Comparison of ENCODE assay signal across 18 cellular contexts in genomic region chr17:69764137-69764536, GRCh38.
DNase-seq lines count a peak whose midpoint lies in the region; ATAC-seq and TF ChIP-seq lines count a peak whose summit lies in the region.
"Had no signal": no experiment of that assay in that cellular context is flagged by ENCODE, and none has a peak within 500 bp of the region (broad histone marks: within the 10 kb centered on the region; RNA-seq: fewer than 3 reads in every experiment).

No MANE protein-coding gene starts in this region.

- H3K4me1 ChIP-seq in endodermal cell (ENCODE audit: control insufficient read depth, insufficient read depth, low read length) (no peaks in the 10 kb centered on the region), HAP-1 (no peaks in the 10 kb centered on the region), neuronal stem cell (ENCODE audit: control insufficient read depth in 2 of 2, insufficient read depth in 1 of 2, low read depth in 1 of 2, low read length in 2 of 2) (no peaks in the 10 kb centered on the region)
- H3K4me1 ChIP-seq: BE2C had no signal

- WGBS in endodermal cell (ENCODE audit: insufficient coverage in 1 of 2, insufficient read length in 1 of 2), 2 experiments, result 90 to 94% methylated on average over 1 of the region's 1 CpG
- WGBS in neuronal stem cell (ENCODE audit: extremely low coverage in 2 of 2, insufficient read length in 2 of 2, insufficient replicate concordance in 1 of 2), 2 donors, result no CpG with 5 or more reads among the region's 1 CpG

- H2BK15ac ChIP-seq in neuronal stem cell (ENCODE audit: low read length), result no peak overlapping the region

- H3K9ac ChIP-seq in endodermal cell (ENCODE audit: extremely low read depth, low read length, poor library complexity, severe bottlenecking), result no peak overlapping the region
- no peak overlapping the region for H3K9ac ChIP-seq in neuronal stem cell (ENCODE audit: low read depth, low read length, poor library complexity)
- H3K9ac ChIP-seq: SK-N-SH had no signal

- no peak overlapping the region for H2BK12ac ChIP-seq in neuronal stem cell (ENCODE audit: low read length)

- H3K4ac ChIP-seq in neuronal stem cell (ENCODE audit: low read length), result no peak overlapping the region

- H3K27me3 ChIP-seq in endodermal cell (ENCODE audit: control insufficient read depth, insufficient read depth, low read length, poor library complexity, severe bottlenecking) (no peaks in the 10 kb centered on the region), HAP-1 (ENCODE audit: low read depth) (no peaks in the 10 kb centered on the region), neuronal stem cell (ENCODE audit: control insufficient read depth in 3 of 3, insufficient read depth in 3 of 3, low read depth in 1 of 3, low read length in 3 of 3) (no peaks in the 10 kb centered on the region)
- H3K27me3 ChIP-seq: BE2C had no signal

- no peak overlapping the region for H4K91ac ChIP-seq in neuronal stem cell (ENCODE audit: low read depth, low read length, poor library complexity)

- H4K8ac ChIP-seq in neuronal stem cell (ENCODE audit: low read depth, low read length), result no peak overlapping the region

- H3K4me3 ChIP-seq in cardiac fibroblast (replicated peaks in 1 of 2; ENCODE audit: low read depth in 2 of 2, low read length in 2 of 2), result no peak overlapping the region
- no peak overlapping the region for H3K4me3 ChIP-seq in endodermal cell (ENCODE audit: low read length)
- H3K4me3 ChIP-seq in HAP-1, result no peak overlapping the region
- no peak overlapping the region for H3K4me3 ChIP-seq in neuronal stem cell (ENCODE audit: low read length in 2 of 2)

- H3K36me3 ChIP-seq in endodermal cell (ENCODE audit: control insufficient read depth, insufficient read depth, low read length) (no peaks in the 10 kb centered on the region), HAP-1 (replicated peaks) (no peaks in the 10 kb centered on the region), neuronal stem cell (replicated peaks in 1 of 2; ENCODE audit: control insufficient read depth in 2 of 2, insufficient read depth in 2 of 2, low read length in 2 of 2) (no peaks in the 10 kb centered on the region)
- H3K36me3 ChIP-seq: BE2C had no signal

- H3K27ac Mint-ChIP-seq in HFFc6, result peak overlapping the region; percentile 50
- no peak overlapping the region for H3K27ac Mint-ChIP-seq in endodermal cell
- H3K27ac Mint-ChIP-seq: CD8-positive, alpha-beta T cell had no signal

- no peak overlapping the region for H3K14ac ChIP-seq in neuronal stem cell (ENCODE audit: low read length)

- H3K18ac ChIP-seq in neuronal stem cell (ENCODE audit: low read length), result no peak overlapping the region

- H3K9me3 Mint-ChIP-seq in HFFc6 (no peaks in the 10 kb centered on the region), endodermal cell (no peaks in the 10 kb centered on the region)
- H3K9me3 Mint-ChIP-seq: CD8-positive, alpha-beta T cell had no signal

- H3K27ac ChIP-seq in endodermal cell (ENCODE audit: low read depth, low read length) (no peak overlapping the region), neuronal stem cell (replicated peaks; ENCODE audit: low read length) (no peak overlapping the region)

- peaks cover 51% of the 10 kb centered on the region for H3K4me1 Mint-ChIP-seq in HFFc6 (ENCODE audit: low read depth)
- peaks cover 5% of the 10 kb centered on the region for H3K4me1 Mint-ChIP-seq in endodermal cell

- ATAC-seq in stimulated activated naive CD8-positive, alpha-beta T cell treated with anti-CD3 and anti-CD28 coated beads, Interleukin-15, Interleukin-2, amounts not matched to agents 100 U/mL and 50 U/mL, for 24 hours, result no peak
- ATAC-seq: CD8-positive, alpha-beta T cell; Panc1 had no signal

- H3K23ac ChIP-seq in neuronal stem cell (ENCODE audit: low read depth, low read length, poor library complexity), result no peak overlapping the region

- H2AFZ ChIP-seq in neuronal stem cell (ENCODE audit: low read length), result no peak overlapping the region

- H3K9me3 ChIP-seq in endodermal cell (ENCODE audit: control insufficient read depth, low read length) (no peaks in the 10 kb centered on the region), HAP-1 (no peaks in the 10 kb centered on the region), neuronal stem cell (replicated peaks in 1 of 2; ENCODE audit: control insufficient read depth in 2 of 2, insufficient read depth in 1 of 2, low read depth in 1 of 2, low read length in 2 of 2) (peaks cover 0 to 2% of the 10 kb centered on the region in 2 donors)
- H3K9me3 ChIP-seq: BE2C, SK-N-SH had no signal

- TF ChIP-seq CTCF in AG09319 (IDR thresholded peaks at IDR 0.05; ENCODE audit: low read depth, low read length) (no peak), HFFc6 (IDR thresholded peaks at IDR 0.05) (no peak), cardiac fibroblast (IDR thresholded peaks at IDR 0.05; ENCODE audit: low read depth, low read length) (no peak), endodermal cell (conservative IDR thresholded peaks at IDR 0.05) (no peak)

- DNase-seq in AG09319 (ENCODE audit: extremely low read depth, low read depth), result peak; percentile 8
- DNase-seq in HFFc6, result peak; percentile 22
- DNase-seq in cardiac fibroblast (ENCODE audit: low read depth in 2 of 2), result peak; percentile 5 to 56
- peak; percentile 61 for DNase-seq in iris pigment epithelial cell (ENCODE audit: low read depth)
- DNase-seq in endodermal cell, result no peak
- DNase-seq in HAP-1 (ENCODE audit: low spot score in 2 of 2), result no peak
- DNase-seq in stimulated activated naive CD8-positive, alpha-beta T cell treated with anti-CD3 and anti-CD28 coated beads, Interleukin-15, Interleukin-2, amounts not matched to agents 100 U/mL and 50 U/mL, for 24 hours, result no peak
- no peak for DNase-seq in neuronal stem cell (ENCODE audit: low spot score)
- DNase-seq: BE2C; CD8-positive, alpha-beta T cell; DMS79 treated with DMSO at 0.1 percent for 48 hours; NCI-H1436 treated with DMSO at 0.1 percent for 48 hours; NCI-H2081 treated with DMSO at 0.1 percent for 48 hours; NCI-H69; NK-92 treated with Interleukin-12 subunit alpha and Interleukin-12 subunit beta, amount 100 ng/mL, for 24 hours; Right ventricle myocardium superior; SK-N-SH had no signal

- no peaks in the 10 kb centered on the region for H3K79me1 ChIP-seq in neuronal stem cell (ENCODE audit: low read depth, low read length)

- peak overlapping the region; percentile 25; the same call in 1 of the 2 replicates for H3K4me3 Mint-ChIP-seq in HFFc6
- no peak overlapping the region for H3K4me3 Mint-ChIP-seq in endodermal cell
- H3K4me3 Mint-ChIP-seq: CD8-positive, alpha-beta T cell had no signal

- H2BK5ac ChIP-seq in neuronal stem cell (ENCODE audit: low read length), result no peak overlapping the region

- no peak overlapping the region for H3K4me2 ChIP-seq in neuronal stem cell (ENCODE audit: insufficient read depth, low read length, poor library complexity, severe bottlenecking)
- H3K4me2 ChIP-seq: SK-N-SH had no signal

- no peaks in the 10 kb centered on the region for H3K27me3 Mint-ChIP-seq in HFFc6 (ENCODE audit: insufficient read depth)
- peaks cover 2% of the 10 kb centered on the region for H3K27me3 Mint-ChIP-seq in endodermal cell (ENCODE audit: insufficient read depth)

- no peak overlapping the region for H2BK120ac ChIP-seq in neuronal stem cell (ENCODE audit: low read depth, low read length)

- H2AK5ac ChIP-seq in neuronal stem cell (ENCODE audit: low read depth, low read length), result no peak overlapping the region

- H3K36me3 Mint-ChIP-seq in HFFc6 (ENCODE audit: low read depth) (no peaks in the 10 kb centered on the region; the same call in 1 of the 2 replicates), endodermal cell (ENCODE audit: low read depth) (no peaks in the 10 kb centered on the region)
- H3K36me3 Mint-ChIP-seq: CD8-positive, alpha-beta T cell had no signal

- in situ Hi-C loops in HAP-1 (cut with MboI; ENCODE audit: low sequenced_read_pairs), result no loop called here

Comparison
In these comparisons a context has a peak if more than half of its experiments do, and no peak if none do; other contexts are left out.
1. DNase-seq: peak in AG09319 (single experiment), HFFc6 (single experiment), cardiac fibroblast (2 of 2) and iris pigment epithelial cell (single experiment); none in endodermal cell (single experiment), HAP-1 (0 of 2), stimulated activated naive CD8-positive, alpha-beta T cell treated with anti-CD3 and anti-CD28 coated beads, Interleukin-15, Interleukin-2, amounts not matched to agents 100 U/mL and 50 U/mL, for 24 hours (single experiment) and neuronal stem cell (single experiment).